1 cellular context compared by ENCODE assay signal in genomic region chr11:128488471-128488870, GRCh38.
TF ChIP-seq lines count a peak whose summit lies in the region.

No MANE protein-coding gene starts in this region.

TF ChIP-seq in WTC11, 78 proteins besides CTCF, POLR2A, EP300 and RAD21 (continued from another document):
- TF ChIP-seq PREB (CRISPR knock-in tag; IDR thresholded peaks at IDR 0.05; ENCODE audit: borderline replicate concordance) (no peak), ZBTB43 (CRISPR knock-in tag; IDR thresholded peaks at IDR 0.05) (no peak)
